Comparison of ENCODE assay signal across 2 cellular contexts in genomic region chr5:73317523-73317922, GRCh38.
TF ChIP-seq lines count a peak whose summit lies in the region.

No MANE protein-coding gene starts in this region.

TF ChIP-seq in Ishikawa, 13 proteins besides CTCF, POLR2A, EP300 and RAD21 (continued from another document):
- TF ChIP-seq TCF12 (IDR thresholded peaks at IDR 0.05; ENCODE audit: low read depth) (peak; percentile 95), CREB1 (IDR thresholded peaks at IDR 0.05; ENCODE audit: low read depth) (no peak), TAF1 (IDR thresholded peaks at IDR 0.05; ENCODE audit: low read depth) (no peak)

TF ChIP-seq in WTC11, 78 proteins besides CTCF, POLR2A, EP300 and RAD21 (continued from another document):
- TF ChIP-seq ZNF219 (CRISPR knock-in tag; IDR thresholded peaks at IDR 0.05; ENCODE audit: borderline replicate concordance) (no peak), SMAD3 (CRISPR knock-in tag; IDR thresholded peaks at IDR 0.05; ENCODE audit: borderline replicate concordance) (no peak)
